In the genomic region with DNA sequence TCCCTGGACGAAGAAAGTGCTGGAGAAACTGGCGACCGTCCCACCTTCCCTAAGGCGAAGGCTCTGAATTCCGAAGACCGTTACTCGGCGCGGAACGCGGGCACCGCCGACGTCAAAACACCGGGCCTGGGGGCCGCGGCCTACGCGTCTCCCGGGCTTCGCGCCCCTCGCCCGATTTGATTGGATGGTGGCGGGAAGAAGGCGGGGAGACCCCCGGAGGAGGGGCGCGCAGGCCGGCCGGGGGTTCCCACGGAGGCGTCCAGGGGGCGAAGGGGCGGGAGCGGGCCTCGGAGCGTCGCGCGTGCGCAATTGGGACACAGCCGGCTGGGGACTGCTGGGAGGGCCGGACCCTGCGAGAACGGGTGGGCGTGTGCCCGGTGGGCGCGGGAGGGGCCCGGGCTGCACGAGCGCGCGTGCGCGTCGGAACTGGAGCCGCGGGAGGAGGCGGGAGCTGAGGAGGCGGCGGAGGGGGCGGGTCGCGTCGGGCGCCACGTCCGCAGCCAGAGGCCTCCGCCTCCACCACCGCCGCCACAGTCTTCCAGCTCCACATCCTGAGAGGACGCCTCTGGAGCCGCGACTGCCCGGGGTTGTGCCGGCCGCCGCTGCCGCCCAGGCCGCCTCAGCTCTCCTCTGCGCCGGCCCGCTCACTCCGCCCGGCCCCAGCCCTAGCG, we compare ENCODE assay signal across 1 cellular context.
A peak's percentile ranks its signal among the peaks of the same experiment; 100 is the strongest.
TF ChIP-seq lines count a peak whose summit lies in the region.

A gene (plus strand): TSS at position 531 of the 671 bp plus-strand sequence. CDS start 11,210 bp downstream, outside the sequence.

TF ChIP-seq in K562, 482 proteins besides CTCF, POLR2A, EP300 and RAD21 (continued from another document and continues in another):
- TF ChIP-seq, protein P1, sequence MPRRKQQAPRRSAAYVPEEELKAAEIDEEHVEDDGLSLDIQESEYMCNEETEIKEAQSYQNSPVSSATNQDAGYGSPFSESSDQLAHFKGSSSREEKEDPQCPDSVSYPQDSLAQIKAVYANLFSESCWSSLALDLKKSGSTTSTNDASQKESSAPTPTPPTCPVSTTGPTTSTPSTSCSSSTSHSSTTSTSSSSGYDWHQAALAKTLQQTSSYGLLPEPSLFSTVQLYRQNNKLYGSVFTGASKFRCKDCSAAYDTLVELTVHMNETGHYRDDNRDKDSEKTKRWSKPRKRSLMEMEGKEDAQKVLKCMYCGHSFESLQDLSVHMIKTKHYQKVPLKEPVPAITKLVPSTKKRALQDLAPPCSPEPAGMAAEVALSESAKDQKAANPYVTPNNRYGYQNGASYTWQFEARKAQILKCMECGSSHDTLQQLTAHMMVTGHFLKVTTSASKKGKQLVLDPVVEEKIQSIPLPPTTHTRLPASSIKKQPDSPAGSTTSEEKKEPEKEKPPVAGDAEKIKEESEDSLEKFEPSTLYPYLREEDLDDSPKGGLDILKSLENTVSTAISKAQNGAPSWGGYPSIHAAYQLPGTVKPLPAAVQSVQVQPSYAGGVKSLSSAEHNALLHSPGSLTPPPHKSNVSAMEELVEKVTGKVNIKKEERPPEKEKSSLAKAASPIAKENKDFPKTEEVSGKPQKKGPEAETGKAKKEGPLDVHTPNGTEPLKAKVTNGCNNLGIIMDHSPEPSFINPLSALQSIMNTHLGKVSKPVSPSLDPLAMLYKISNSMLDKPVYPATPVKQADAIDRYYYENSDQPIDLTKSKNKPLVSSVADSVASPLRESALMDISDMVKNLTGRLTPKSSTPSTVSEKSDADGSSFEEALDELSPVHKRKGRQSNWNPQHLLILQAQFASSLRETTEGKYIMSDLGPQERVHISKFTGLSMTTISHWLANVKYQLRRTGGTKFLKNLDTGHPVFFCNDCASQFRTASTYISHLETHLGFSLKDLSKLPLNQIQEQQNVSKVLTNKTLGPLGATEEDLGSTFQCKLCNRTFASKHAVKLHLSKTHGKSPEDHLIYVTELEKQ (CRISPR knock-in tag; IDR thresholded peaks at IDR 0.05): no peak
- TF ChIP-seq, protein P2, sequence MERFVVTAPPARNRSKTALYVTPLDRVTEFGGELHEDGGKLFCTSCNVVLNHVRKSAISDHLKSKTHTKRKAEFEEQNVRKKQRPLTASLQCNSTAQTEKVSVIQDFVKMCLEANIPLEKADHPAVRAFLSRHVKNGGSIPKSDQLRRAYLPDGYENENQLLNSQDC (CRISPR knock-in tag; IDR thresholded peaks at IDR 0.05): no peak
- TF ChIP-seq ARID2 (IDR thresholded peaks at IDR 0.05): no peak
- TF ChIP-seq, protein P3, sequence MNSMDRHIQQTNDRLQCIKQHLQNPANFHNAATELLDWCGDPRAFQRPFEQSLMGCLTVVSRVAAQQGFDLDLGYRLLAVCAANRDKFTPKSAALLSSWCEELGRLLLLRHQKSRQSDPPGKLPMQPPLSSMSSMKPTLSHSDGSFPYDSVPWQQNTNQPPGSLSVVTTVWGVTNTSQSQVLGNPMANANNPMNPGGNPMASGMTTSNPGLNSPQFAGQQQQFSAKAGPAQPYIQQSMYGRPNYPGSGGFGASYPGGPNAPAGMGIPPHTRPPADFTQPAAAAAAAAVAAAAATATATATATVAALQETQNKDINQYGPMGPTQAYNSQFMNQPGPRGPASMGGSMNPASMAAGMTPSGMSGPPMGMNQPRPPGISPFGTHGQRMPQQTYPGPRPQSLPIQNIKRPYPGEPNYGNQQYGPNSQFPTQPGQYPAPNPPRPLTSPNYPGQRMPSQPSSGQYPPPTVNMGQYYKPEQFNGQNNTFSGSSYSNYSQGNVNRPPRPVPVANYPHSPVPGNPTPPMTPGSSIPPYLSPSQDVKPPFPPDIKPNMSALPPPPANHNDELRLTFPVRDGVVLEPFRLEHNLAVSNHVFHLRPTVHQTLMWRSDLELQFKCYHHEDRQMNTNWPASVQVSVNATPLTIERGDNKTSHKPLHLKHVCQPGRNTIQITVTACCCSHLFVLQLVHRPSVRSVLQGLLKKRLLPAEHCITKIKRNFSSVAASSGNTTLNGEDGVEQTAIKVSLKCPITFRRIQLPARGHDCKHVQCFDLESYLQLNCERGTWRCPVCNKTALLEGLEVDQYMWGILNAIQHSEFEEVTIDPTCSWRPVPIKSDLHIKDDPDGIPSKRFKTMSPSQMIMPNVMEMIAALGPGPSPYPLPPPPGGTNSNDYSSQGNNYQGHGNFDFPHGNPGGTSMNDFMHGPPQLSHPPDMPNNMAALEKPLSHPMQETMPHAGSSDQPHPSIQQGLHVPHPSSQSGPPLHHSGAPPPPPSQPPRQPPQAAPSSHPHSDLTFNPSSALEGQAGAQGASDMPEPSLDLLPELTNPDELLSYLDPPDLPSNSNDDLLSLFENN (IDR thresholded peaks at IDR 0.05; ENCODE audit: low read depth in 2 of 2, low read length in 2 of 2): no peak
- TF ChIP-seq GTF2F1 (IDR thresholded peaks at IDR 0.05; ENCODE audit: low read depth, low read length): no peak
- TF ChIP-seq SNIP1 (IDR thresholded peaks at IDR 0.05; ENCODE audit: low read depth): no peak
- TF ChIP-seq PRPF4 (IDR thresholded peaks at IDR 0.05; ENCODE audit: insufficient read depth, low read depth, low read length, poor library complexity, severe bottlenecking): no peak
- peak; percentile 92 to 95; a peak in 3 of 4 replicates for TF ChIP-seq NONO (IDR thresholded peaks at IDR 0.05; ENCODE audit: low read depth in 2 of 2, low read length in 1 of 2)
- TF ChIP-seq FOSL1 (tag; conservative IDR thresholded peaks at IDR 0.05): no peak
- TF ChIP-seq, protein P4, sequence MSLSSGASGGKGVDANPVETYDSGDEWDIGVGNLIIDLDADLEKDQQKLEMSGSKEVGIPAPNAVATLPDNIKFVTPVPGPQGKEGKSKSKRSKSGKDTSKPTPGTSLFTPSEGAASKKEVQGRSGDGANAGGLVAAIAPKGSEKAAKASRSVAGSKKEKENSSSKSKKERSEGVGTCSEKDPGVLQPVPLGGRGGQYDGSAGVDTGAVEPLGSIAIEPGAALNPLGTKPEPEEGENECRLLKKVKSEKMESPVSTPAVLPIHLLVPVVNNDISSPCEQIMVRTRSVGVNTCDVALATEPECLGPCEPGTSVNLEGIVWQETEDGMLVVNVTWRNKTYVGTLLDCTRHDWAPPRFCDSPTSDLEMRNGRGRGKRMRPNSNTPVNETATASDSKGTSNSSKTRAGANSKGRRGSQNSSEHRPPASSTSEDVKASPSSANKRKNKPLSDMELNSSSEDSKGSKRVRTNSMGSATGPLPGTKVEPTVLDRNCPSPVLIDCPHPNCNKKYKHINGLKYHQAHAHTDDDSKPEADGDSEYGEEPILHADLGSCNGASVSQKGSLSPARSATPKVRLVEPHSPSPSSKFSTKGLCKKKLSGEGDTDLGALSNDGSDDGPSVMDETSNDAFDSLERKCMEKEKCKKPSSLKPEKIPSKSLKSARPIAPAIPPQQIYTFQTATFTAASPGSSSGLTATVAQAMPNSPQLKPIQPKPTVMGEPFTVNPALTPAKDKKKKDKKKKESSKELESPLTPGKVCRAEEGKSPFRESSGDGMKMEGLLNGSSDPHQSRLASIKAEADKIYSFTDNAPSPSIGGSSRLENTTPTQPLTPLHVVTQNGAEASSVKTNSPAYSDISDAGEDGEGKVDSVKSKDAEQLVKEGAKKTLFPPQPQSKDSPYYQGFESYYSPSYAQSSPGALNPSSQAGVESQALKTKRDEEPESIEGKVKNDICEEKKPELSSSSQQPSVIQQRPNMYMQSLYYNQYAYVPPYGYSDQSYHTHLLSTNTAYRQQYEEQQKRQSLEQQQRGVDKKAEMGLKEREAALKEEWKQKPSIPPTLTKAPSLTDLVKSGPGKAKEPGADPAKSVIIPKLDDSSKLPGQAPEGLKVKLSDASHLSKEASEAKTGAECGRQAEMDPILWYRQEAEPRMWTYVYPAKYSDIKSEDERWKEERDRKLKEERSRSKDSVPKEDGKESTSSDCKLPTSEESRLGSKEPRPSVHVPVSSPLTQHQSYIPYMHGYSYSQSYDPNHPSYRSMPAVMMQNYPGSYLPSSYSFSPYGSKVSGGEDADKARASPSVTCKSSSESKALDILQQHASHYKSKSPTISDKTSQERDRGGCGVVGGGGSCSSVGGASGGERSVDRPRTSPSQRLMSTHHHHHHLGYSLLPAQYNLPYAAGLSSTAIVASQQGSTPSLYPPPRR (CRISPR knock-in tag; IDR thresholded peaks at IDR 0.05; ENCODE audit: borderline replicate concordance): no peak
- no peak for TF ChIP-seq CBFA2T2 (conservative IDR thresholded peaks at IDR 0.05)
- no peak for TF ChIP-seq JUNB (CRISPR knock-in tag; conservative IDR thresholded peaks at IDR 0.05)
- TF ChIP-seq NCOR1 (IDR thresholded peaks at IDR 0.05): no peak
- peak; percentile 7; the same call in 1 of the 2 replicates for TF ChIP-seq HCFC1 (IDR thresholded peaks at IDR 0.05; ENCODE audit: low read depth, low read length)
- TF ChIP-seq SPI1 (IDR thresholded peaks at IDR 0.05; ENCODE audit: borderline replicate concordance, low read depth, low read length): no peak
- TF ChIP-seq ZNF23 (CRISPR knock-in tag; IDR thresholded peaks at IDR 0.05): no peak
- TF ChIP-seq ZNF316 (IDR thresholded peaks at IDR 0.05): no peak
- TF ChIP-seq ZNF146 (CRISPR knock-in tag; IDR thresholded peaks at IDR 0.05; ENCODE audit: unreplicated experiment): no peak
- TF ChIP-seq CXXC5 (CRISPR knock-in tag; IDR thresholded peaks at IDR 0.05): peak; percentile 80
- TF ChIP-seq NFYB (IDR thresholded peaks at IDR 0.05; ENCODE audit: extremely low read depth, insufficient read length): peak; percentile 16
- no peak for TF ChIP-seq TFAM (CRISPR knock-in tag; conservative IDR thresholded peaks at IDR 0.05)
- TF ChIP-seq NFRKB (IDR thresholded peaks at IDR 0.05; ENCODE audit: low read depth): no peak; the same call in 1 of the 2 replicates
- TF ChIP-seq, protein P5, sequence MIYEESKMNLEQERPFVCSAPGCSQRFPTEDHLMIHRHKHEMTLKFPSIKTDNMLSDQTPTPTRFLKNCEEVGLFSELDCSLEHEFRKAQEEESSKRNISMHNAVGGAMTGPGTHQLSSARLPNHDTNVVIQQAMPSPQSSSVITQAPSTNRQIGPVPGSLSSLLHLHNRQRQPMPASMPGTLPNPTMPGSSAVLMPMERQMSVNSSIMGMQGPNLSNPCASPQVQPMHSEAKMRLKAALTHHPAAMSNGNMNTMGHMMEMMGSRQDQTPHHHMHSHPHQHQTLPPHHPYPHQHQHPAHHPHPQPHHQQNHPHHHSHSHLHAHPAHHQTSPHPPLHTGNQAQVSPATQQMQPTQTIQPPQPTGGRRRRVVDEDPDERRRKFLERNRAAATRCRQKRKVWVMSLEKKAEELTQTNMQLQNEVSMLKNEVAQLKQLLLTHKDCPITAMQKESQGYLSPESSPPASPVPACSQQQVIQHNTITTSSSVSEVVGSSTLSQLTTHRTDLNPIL (CRISPR knock-in tag; IDR thresholded peaks at IDR 0.05): no peak
- TF ChIP-seq ZNF589 (CRISPR knock-in tag; IDR thresholded peaks at IDR 0.05; ENCODE audit: low read depth): no peak
- peak; percentile 39; the same call in 1 of the 2 replicates for TF ChIP-seq GTF2E2 (tag; IDR thresholded peaks at IDR 0.05)
- no peak for TF ChIP-seq ZBTB8A (IDR thresholded peaks at IDR 0.05; ENCODE audit: partially characterized antibody)
- TF ChIP-seq TOE1 (IDR thresholded peaks at IDR 0.05; ENCODE audit: borderline replicate concordance): no peak
- peak; percentile 70; the same call in 1 of the 2 replicates for TF ChIP-seq TOE1 (CRISPR knock-in tag; IDR thresholded peaks at IDR 0.05; ENCODE audit: borderline replicate concordance, low read depth)
- no peak for TF ChIP-seq RHOXF2B (CRISPR knock-in tag; conservative IDR thresholded peaks at IDR 0.05)
- TF ChIP-seq PHB2 (IDR thresholded peaks at IDR 0.05; ENCODE audit: low read depth): no peak
- TF ChIP-seq, protein P6, sequence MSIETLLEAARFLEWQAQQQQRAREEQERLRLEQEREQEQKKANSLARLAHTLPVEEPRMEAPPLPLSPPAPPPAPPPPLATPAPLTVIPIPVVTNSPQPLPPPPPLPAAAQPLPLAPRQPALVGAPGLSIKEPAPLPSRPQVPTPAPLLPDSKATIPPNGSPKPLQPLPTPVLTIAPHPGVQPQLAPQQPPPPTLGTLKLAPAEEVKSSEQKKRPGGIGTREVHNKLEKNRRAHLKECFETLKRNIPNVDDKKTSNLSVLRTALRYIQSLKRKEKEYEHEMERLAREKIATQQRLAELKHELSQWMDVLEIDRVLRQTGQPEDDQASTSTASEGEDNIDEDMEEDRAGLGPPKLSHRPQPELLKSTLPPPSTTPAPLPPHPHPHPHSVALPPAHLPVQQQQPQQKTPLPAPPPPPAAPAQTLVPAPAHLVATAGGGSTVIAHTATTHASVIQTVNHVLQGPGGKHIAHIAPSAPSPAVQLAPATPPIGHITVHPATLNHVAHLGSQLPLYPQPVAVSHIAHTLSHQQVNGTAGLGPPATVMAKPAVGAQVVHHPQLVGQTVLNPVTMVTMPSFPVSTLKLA (conservative IDR thresholded peaks at IDR 0.05): no peak; a peak in 2 of 4 replicates
- TF ChIP-seq EWSR1 (IDR thresholded peaks at IDR 0.05; ENCODE audit: borderline replicate concordance, low read depth, partially characterized antibody): no peak
- TF ChIP-seq, protein P7, sequence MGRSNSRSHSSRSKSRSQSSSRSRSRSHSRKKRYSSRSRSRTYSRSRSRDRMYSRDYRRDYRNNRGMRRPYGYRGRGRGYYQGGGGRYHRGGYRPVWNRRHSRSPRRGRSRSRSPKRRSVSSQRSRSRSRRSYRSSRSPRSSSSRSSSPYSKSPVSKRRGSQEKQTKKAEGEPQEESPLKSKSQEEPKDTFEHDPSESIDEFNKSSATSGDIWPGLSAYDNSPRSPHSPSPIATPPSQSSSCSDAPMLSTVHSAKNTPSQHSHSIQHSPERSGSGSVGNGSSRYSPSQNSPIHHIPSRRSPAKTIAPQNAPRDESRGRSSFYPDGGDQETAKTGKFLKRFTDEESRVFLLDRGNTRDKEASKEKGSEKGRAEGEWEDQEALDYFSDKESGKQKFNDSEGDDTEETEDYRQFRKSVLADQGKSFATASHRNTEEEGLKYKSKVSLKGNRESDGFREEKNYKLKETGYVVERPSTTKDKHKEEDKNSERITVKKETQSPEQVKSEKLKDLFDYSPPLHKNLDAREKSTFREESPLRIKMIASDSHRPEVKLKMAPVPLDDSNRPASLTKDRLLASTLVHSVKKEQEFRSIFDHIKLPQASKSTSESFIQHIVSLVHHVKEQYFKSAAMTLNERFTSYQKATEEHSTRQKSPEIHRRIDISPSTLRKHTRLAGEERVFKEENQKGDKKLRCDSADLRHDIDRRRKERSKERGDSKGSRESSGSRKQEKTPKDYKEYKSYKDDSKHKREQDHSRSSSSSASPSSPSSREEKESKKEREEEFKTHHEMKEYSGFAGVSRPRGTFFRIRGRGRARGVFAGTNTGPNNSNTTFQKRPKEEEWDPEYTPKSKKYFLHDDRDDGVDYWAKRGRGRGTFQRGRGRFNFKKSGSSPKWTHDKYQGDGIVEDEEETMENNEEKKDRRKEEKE (IDR thresholded peaks at IDR 0.05; ENCODE audit: borderline replicate concordance in 1 of 2, control insufficient read depth in 1 of 2, low read depth in 2 of 2, low read length in 1 of 2): no peak
- TF ChIP-seq, protein P8, sequence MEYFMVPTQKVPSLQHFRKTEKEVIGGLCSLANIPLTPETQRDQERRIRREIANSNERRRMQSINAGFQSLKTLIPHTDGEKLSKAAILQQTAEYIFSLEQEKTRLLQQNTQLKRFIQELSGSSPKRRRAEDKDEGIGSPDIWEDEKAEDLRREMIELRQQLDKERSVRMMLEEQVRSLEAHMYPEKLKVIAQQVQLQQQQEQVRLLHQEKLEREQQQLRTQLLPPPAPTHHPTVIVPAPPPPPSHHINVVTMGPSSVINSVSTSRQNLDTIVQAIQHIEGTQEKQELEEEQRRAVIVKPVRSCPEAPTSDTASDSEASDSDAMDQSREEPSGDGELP (CRISPR knock-in tag; IDR thresholded peaks at IDR 0.05; ENCODE audit: borderline replicate concordance): peak; percentile 66; the same call in 1 of the 2 replicates
- no peak for TF ChIP-seq TRIM24 (IDR thresholded peaks at IDR 0.05)
- TF ChIP-seq HEY1 (CRISPR knock-in tag; IDR thresholded peaks at IDR 0.05; ENCODE audit: borderline replicate concordance): no peak
- TF ChIP-seq KDM1A (IDR thresholded peaks at IDR 0.05): no peak
- TF ChIP-seq BDP1 (IDR thresholded peaks at IDR 0.05; ENCODE audit: insufficient read depth, insufficient read length): no peak
